29 cellular contexts compared by ENCODE assay signal in the genomic region with DNA sequence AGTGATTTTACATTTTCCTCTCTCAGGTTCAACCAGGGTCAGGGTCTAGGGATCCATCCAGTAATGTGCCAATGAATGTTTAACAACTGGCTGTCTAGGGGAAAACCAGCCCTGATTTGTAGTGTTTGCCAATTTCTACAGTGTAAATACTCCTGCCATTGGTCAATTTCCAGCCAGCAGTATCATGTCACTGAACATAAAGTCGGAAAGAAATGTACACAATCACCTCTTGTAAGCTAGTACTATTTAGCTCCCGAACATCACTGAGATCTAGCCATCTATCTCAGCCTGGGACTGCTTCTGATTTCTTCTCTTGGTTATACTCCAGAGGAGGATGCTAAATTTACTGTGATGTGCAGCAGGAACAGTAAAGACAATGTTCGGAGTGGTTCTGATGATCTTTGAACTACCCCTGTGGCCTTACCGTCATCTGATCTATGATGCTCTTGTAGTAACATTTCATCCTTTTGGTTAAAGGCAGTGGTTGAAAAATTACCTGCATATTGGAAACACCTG. TPM values are rescaled to one million over a fixed set of nuclear protein-coding genes. Genes with fewer than 3 reads are reported as not detected.
DNase-seq lines count a peak whose midpoint lies in the region; TF ChIP-seq lines count a peak whose summit lies in the region.
"Had no signal": no experiment of that assay in that cellular context is flagged by ENCODE, and none has a peak within 500 bp of the region (broad histone marks: within the 10 kb centered on the region; RNA-seq: fewer than 3 reads in every experiment).

No MANE protein-coding gene starts in this region.

- dilution Hi-C loops in mammary epithelial cell (cut with HindIII; ENCODE audit: low sequenced_read_pairs) = loop anchor here (5.0 kb wide), 1 partner anchor 40 kb away; no protein-coding TSS in a partner anchor

- H3K27me3 ChIP-seq in mammary epithelial cell (ENCODE audit: insufficient read depth, low read length) (no peaks in the 10 kb centered on the region), mesenchymal stem cell (ENCODE audit: control insufficient read depth in 1 of 2, insufficient read depth in 1 of 2, low read length in 2 of 2) (no peaks in the 10 kb centered on the region), left ventricle myocardium inferior (ENCODE audit: low read depth) (no peaks in the 10 kb centered on the region)
- H3K27me3 ChIP-seq: esophagus squamous epithelium, suprapubic skin, vagina had no signal

- H4K8ac ChIP-seq in mesenchymal stem cell (ENCODE audit: low read length) = no peak overlapping the region

- H3K79me1 ChIP-seq in mesenchymal stem cell (replicated peaks; ENCODE audit: low read length, poor library complexity, severe bottlenecking) = no peaks in the 10 kb centered on the region

- no peaks in the 10 kb centered on the region for H3K27me3 Mint-ChIP-seq in MCF 10A (ENCODE audit: insufficient read depth, unreplicated experiment)
- H3K27me3 Mint-ChIP-seq: activated T-cell treated with anti-CD3 and anti-CD28 coated beads, Interleukin-2, amount 50 U/mL, for 24 hours; progenitor cell of endocrine pancreas had no signal

- H2AFZ ChIP-seq in mammary epithelial cell (ENCODE audit: low read depth, low read length) = peak overlapping the region; percentile 15
- no peak overlapping the region for H2AFZ ChIP-seq in mesenchymal stem cell (ENCODE audit: low read depth, low read length)

- no peaks in the 10 kb centered on the region for H3K79me2 ChIP-seq in mammary epithelial cell (ENCODE audit: insufficient read depth, low read length)

- H3K9me3 ChIP-seq in mammary epithelial cell (replicated peaks; ENCODE audit: insufficient read depth, low read length) = no peaks in the 10 kb centered on the region
- no peaks in the 10 kb centered on the region for H3K9me3 ChIP-seq in mesenchymal stem cell (ENCODE audit: control insufficient read depth, low read length)
- no peaks in the 10 kb centered on the region for H3K9me3 ChIP-seq in left ventricle myocardium inferior (replicated peaks)
- H3K9me3 ChIP-seq: suprapubic skin, vagina had no signal

- H2BK5ac ChIP-seq in mesenchymal stem cell (ENCODE audit: low read depth, low read length, poor library complexity, severe bottlenecking) = no peak overlapping the region

- H4K20me1 ChIP-seq in mammary epithelial cell (ENCODE audit: insufficient read depth, low read length) = no peaks in the 10 kb centered on the region

- no peak overlapping the region for H3K4me3 Mint-ChIP-seq in MCF 10A (ENCODE audit: unreplicated experiment)
- H3K4me3 Mint-ChIP-seq: activated T-cell treated with anti-CD3 and anti-CD28 coated beads, Interleukin-2, amount 50 U/mL, for 24 hours; CD8-positive, alpha-beta T cell; dendritic cell treated with granulocyte-macrophage colony-stimulating factor and Interleukin-4, amounts not matched to agents 40 ng/mL and 50 ng/mL, for 4 days; endodermal cell; naive thymus-derived CD4-positive, alpha-beta T cell; stimulated activated naive B cell treated with anti-CD40 and anti-IgM and Interleukin-4, amounts not matched to agents 10 μg/mL and 1 μg/mL and 100 μg/mL, for 72 hours had no signal

- in situ Hi-C loops in mammary epithelial cell (cut with MboI; ENCODE audit: low sequenced_read_pairs in 2 of 2) = no loop called here

- peaks cover 11% of the 10 kb centered on the region for H3K4me1 Mint-ChIP-seq in MCF 10A (ENCODE audit: insufficient read depth, unreplicated experiment)

- H3K4ac ChIP-seq in mesenchymal stem cell (ENCODE audit: low read depth in 1 of 2, low read length in 2 of 2) = peak overlapping the region in 1 of 2 experiments; percentile 16

- no peak overlapping the region for H3K23ac ChIP-seq in mesenchymal stem cell (ENCODE audit: low read length in 2 of 2)

- H4K91ac ChIP-seq in mesenchymal stem cell (ENCODE audit: low read length) = no peak overlapping the region

- H3K9ac ChIP-seq in mammary epithelial cell (ENCODE audit: insufficient read depth, low read length) (no peak overlapping the region), mesenchymal stem cell (ENCODE audit: low read length) (no peak overlapping the region)

- WGBS in mammary epithelial cell (ENCODE audit: low coverage, missing lambda C conversion rate) = 82% methylated on average over 4 of the region's 4 CpGs
- 92% methylated on average over 3 of the region's 4 CpGs for WGBS in mesenchymal stem cell

- intact Hi-C loops in mammary epithelial cell (cut with micrococcal nuclease) = no loop called here
- intact Hi-C loops in MCF 10A (cut with micrococcal nuclease) = no loop called here
- intact Hi-C loops in left ventricle myocardium inferior (cut with micrococcal nuclease) = no loop called here

- H3K36me3 ChIP-seq in mammary epithelial cell (ENCODE audit: insufficient read depth, low read length) (no peaks in the 10 kb centered on the region), mesenchymal stem cell (ENCODE audit: control insufficient read depth in 1 of 2, insufficient read depth in 2 of 2, low read depth in 1 of 2, low read length in 2 of 2) (no peaks in the 10 kb centered on the region), left ventricle myocardium inferior (no peaks in the 10 kb centered on the region)
- H3K36me3 ChIP-seq: esophagus squamous epithelium, suprapubic skin, vagina had no signal

- H3K4me2 ChIP-seq in mammary epithelial cell (ENCODE audit: insufficient read depth, low read depth, low read length) = no peak overlapping the region
- H3K4me2 ChIP-seq in mesenchymal stem cell (ENCODE audit: low read length, poor library complexity, severe bottlenecking) = no peak overlapping the region

- H3K18ac ChIP-seq in mesenchymal stem cell (ENCODE audit: low read depth in 1 of 2, low read length in 2 of 2) = no peak overlapping the region

- H3K14ac ChIP-seq in mesenchymal stem cell (ENCODE audit: low read length in 2 of 2) = no peak overlapping the region

- no peak overlapping the region for H2BK120ac ChIP-seq in mesenchymal stem cell (ENCODE audit: low read depth, low read length)

- TF ChIP-seq CTCF in mammary epithelial cell (conservative IDR thresholded peaks at IDR 0.05 in 1 of 2, IDR thresholded peaks at IDR 0.05 in 1 of 2; ENCODE audit: extremely low read depth in 1 of 2, insufficient read depth in 1 of 2, low read depth in 1 of 2, low read length in 2 of 2) (no peak), MCF 10A (IDR thresholded peaks at IDR 0.05; ENCODE audit: unreplicated experiment) (no peak), left ventricle myocardium inferior (IDR thresholded peaks at IDR 0.05; ENCODE audit: borderline replicate concordance) (no peak)

- H2BK12ac ChIP-seq in mesenchymal stem cell (ENCODE audit: low read length in 2 of 2) = no peak overlapping the region

- peak overlapping the region; percentile 6 for H2AK5ac ChIP-seq in mesenchymal stem cell (ENCODE audit: low read length, severe bottlenecking)

- H3K27ac ChIP-seq in mammary epithelial cell (ENCODE audit: insufficient read depth, low read depth, low read length) (no peak overlapping the region), mesenchymal stem cell (ENCODE audit: low read length, poor library complexity, severe bottlenecking) (no peak overlapping the region), left ventricle myocardium inferior (replicated peaks) (no peak overlapping the region)
- H3K27ac ChIP-seq: esophagus squamous epithelium, RWPE1, suprapubic skin, vagina had no signal

- CTCF ChIA-PET in mammary epithelial cell (lab: Charles Lee; ENCODE audit: low non-redundant PET) = no interaction called here
- CTCF ChIA-PET in MCF 10A (lab: Yijun Ruan, JAX) = interaction anchor here (0.5 kb wide), 1 partner anchor 35 kb away, joined by 4 read pairs; no protein-coding TSS in a partner anchor

- no peaks in the 10 kb centered on the region for H3K9me3 Mint-ChIP-seq in MCF 10A (ENCODE audit: unreplicated experiment)
- H3K9me3 Mint-ChIP-seq: CD8-positive, alpha-beta T cell; dendritic cell treated with granulocyte-macrophage colony-stimulating factor and Interleukin-4, amounts not matched to agents 40 ng/mL and 50 ng/mL, for 4 days had no signal

- POLR2A ChIA-PET in MCF 10A (lab: Yijun Ruan, JAX) = interaction anchor here (1.6 kb wide), 1 partner anchor 10 kb away, joined by 4 read pairs; no protein-coding TSS in a partner anchor

- no peak overlapping the region for H2BK15ac ChIP-seq in mesenchymal stem cell (ENCODE audit: low read depth, poor library complexity, severe bottlenecking)

- H3K4me1 ChIP-seq in mammary epithelial cell (ENCODE audit: insufficient read depth, low read length) (peaks cover 18% of the 10 kb centered on the region), mesenchymal stem cell (ENCODE audit: control insufficient read depth, insufficient read depth, low read depth, low read length) (no peaks in the 10 kb centered on the region), left ventricle myocardium inferior (peaks cover 15% of the 10 kb centered on the region)

- H3K36me3 Mint-ChIP-seq in MCF 10A (ENCODE audit: insufficient read depth, unreplicated experiment) = no peaks in the 10 kb centered on the region
- H3K36me3 Mint-ChIP-seq: CD8-positive, alpha-beta T cell had no signal

- no peak overlapping the region for H3K27ac Mint-ChIP-seq in MCF 10A (ENCODE audit: low read depth, unreplicated experiment)
- H3K27ac Mint-ChIP-seq: activated T-cell treated with anti-CD3 and anti-CD28 coated beads, Interleukin-2, amount 50 U/mL, for 24 hours; CD8-positive, alpha-beta T cell; dendritic cell treated with granulocyte-macrophage colony-stimulating factor and Interleukin-4, amounts not matched to agents 40 ng/mL and 50 ng/mL, for 4 days; endodermal cell; naive thymus-derived CD4-positive, alpha-beta T cell; progenitor cell of endocrine pancreas; stimulated activated naive B cell treated with anti-CD40 and anti-IgM and Interleukin-4, amounts not matched to agents 10 μg/mL and 1 μg/mL and 100 μg/mL, for 72 hours had no signal

- no peak for DNase-seq in mammary epithelial cell
- DNase-seq in MCF 10A (ENCODE audit: unreplicated experiment) = no peak
- DNase-seq in SHP77 (lab: John Stamatoyannopoulos, UW) = peak; percentile 68 to 75
- no peak for DNase-seq in mesenchymal stem cell
- DNase-seq in activated CD4-positive, alpha-beta T cell treated with anti-CD3 and anti-CD28 coated beads for 48 hours = no peak
- DNase-seq in activated CD4-positive, alpha-beta T cell treated with anti-CD3 and anti-CD28 coated beads, Interleukin-2, amount 50 U/mL, for 1 hour = no peak
- DNase-seq in left ventricle myocardium inferior = no peak
- no peak for DNase-seq in NCI-H1694 treated with DMSO at 0.1 percent for 48 hours (lab: John Stamatoyannopoulos, UW)
- DNase-seq: activated CD8-positive, alpha-beta memory T cell treated with anti-CD3 and anti-CD28 coated beads for 24 hours; activated gamma-delta T cell; activated T-cell treated with anti-CD3 and anti-CD28 coated beads, Interleukin-2, amount 50 U/mL, for 24 hours; CD8-positive, alpha-beta T cell; central memory CD4-positive, alpha-beta T cell; DMS79 treated with DMSO at 0.1 percent for 48 hours; endodermal cell; esophagus squamous epithelium; foreskin melanocyte; Kasumi-1; left cardiac atrium; naive thymus-derived CD4-positive, alpha-beta T cell; NCI-H82; stimulated activated CD4-positive, alpha-beta T cell treated with anti-CD3 and anti-CD28 coated beads, Interleukin-15, amount 100 ng/mL, for 24 hours; stimulated activated naive B cell treated with anti-CD40 and anti-IgM and Interleukin-4, amounts not matched to agents 10 μg/mL and 1 μg/mL and 100 μg/mL, for 72 hours; T-helper 2 cell had no signal

- BruUV-seq in mammary epithelial cell (replicated peaks; lab: Mats Ljungman, UMichigan) = no TSS peak
- no TSS peak for BruUV-seq in MCF 10A (replicated peaks; lab: Mats Ljungman, UMichigan)

- no peak overlapping the region for H3K4me3 ChIP-seq in mammary epithelial cell (replicated peaks in 1 of 3; ENCODE audit: insufficient read depth in 1 of 3, low read depth in 2 of 3, low read length in 3 of 3)
- H3K4me3 ChIP-seq in mesenchymal stem cell (ENCODE audit: insufficient read depth in 1 of 2, low read depth in 1 of 2, low read length in 2 of 2) = no peak overlapping the region
- no peak overlapping the region for H3K4me3 ChIP-seq in left ventricle myocardium inferior
- H3K4me3 ChIP-seq: esophagus squamous epithelium, suprapubic skin, vagina had no signal

RNA-seq across cellular contexts. Expression of a gene that starts 36.7 kb away (rescaled TPM):
- 1 to 10 TPM; 8.3 to 9.0 TPM for total RNA-seq in mammary epithelial cell
- polyA plus RNA-seq in mammary epithelial cell = 8.0 TPM
- 26.3 TPM for polyA minus RNA-seq in mammary epithelial cell
- 0.17 and 0.54 TPM in 2 replicates for total RNA-seq in MCF 10A (2022)
- 0.28 TPM for polyA plus RNA-seq in mesenchymal stem cell (2013, experiment 1 of 2)
- polyA plus RNA-seq in mesenchymal stem cell (2013, experiment 2 of 2) = 0.25 TPM
- 153 TPM for total RNA-seq in left ventricle myocardium inferior

Comparison
In these comparisons a context has a peak if more than half of its experiments do, and no peak if none do; other contexts are left out.
1. DNase-seq: peak in SHP77 (2 of 2); none in mammary epithelial cell (single experiment), MCF 10A (single experiment), mesenchymal stem cell (single experiment), activated CD4-positive, alpha-beta T cell treated with anti-CD3 and anti-CD28 coated beads for 48 hours (single experiment), activated CD4-positive, alpha-beta T cell treated with anti-CD3 and anti-CD28 coated beads, Interleukin-2, amount 50 U/mL, for 1 hour (single experiment), left ventricle myocardium inferior (single experiment) and NCI-H1694 treated with DMSO at 0.1 percent for 48 hours (single experiment).
2. RNA of a gene that starts 36.7 kb away (total RNA-seq): 153 TPM in left ventricle myocardium inferior (single experiment); 8.3 to 9.0 TPM in mammary epithelial cell and 0.17 to 0.54 TPM in MCF 10A; every median in the first group is over 10 times any median in the second.